In the genomic region with DNA sequence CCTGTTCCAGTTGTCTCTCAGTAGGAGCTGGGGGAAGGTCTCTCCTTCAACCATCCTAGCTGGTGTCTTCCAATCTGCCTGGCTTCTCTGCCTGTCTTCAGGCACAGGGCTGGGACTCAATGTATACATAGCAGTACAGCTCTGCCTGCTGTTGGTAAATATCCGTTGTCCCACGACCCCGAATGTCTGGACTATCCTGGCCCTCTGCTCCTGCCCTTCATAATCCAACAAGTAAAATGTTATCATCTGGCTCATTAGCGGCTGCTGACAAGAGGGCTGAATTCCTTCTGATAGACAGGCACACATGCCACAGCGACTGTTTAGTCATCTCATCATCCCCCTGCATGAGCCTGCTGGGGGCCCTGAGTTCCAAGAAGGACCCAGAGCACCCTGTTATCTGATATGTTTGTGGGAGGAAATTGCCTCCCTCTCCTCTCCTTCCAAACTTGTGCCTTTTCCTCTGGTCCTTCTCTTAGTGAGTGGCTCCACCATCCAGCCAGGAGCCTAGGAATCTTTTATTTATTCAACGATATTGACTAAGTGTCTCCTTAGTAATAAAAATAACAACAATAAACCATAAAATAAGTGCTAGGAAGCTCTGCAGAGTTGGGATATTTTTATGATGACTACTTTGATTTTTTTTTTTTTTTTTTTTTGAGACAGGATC, we compare ENCODE assay signal across 11 cellular contexts. TPM values are rescaled to one million over a fixed set of nuclear protein-coding genes. Genes with fewer than 3 reads are reported as not detected.
DNase-seq lines count a peak whose midpoint lies in the region; ATAC-seq, FAIRE-seq and TF ChIP-seq lines count a peak whose summit lies in the region.
"Had no signal": no experiment of that assay in that cellular context is flagged by ENCODE, and none has a peak within 500 bp of the region (broad histone marks: within the 10 kb centered on the region; RNA-seq: fewer than 3 reads in every experiment).

No MANE protein-coding gene starts in this region.

- no peaks in the 10 kb centered on the region for H3K9me3 Mint-ChIP-seq in activated CD8-positive, alpha-beta memory T cell treated with anti-CD3 and anti-CD28 coated beads, Interleukin-2, amount 10 ng/mL, durations not matched to agents 7 days and 5 days (ENCODE audit: low read depth)

- peak overlapping the region; percentile 66 for H3K4me2 ChIP-seq in skeletal muscle satellite cell (ENCODE audit: low read length)

- H3K4me3 Mint-ChIP-seq in activated CD8-positive, alpha-beta memory T cell treated with anti-CD3 and anti-CD28 coated beads, Interleukin-2, amount 10 ng/mL, durations not matched to agents 7 days and 5 days: no peak overlapping the region

- H3K27me3 ChIP-seq in SJCRH30 (no peaks in the 10 kb centered on the region), skeletal muscle satellite cell (ENCODE audit: control insufficient read depth, insufficient read depth, low read length) (peaks cover 18% of the 10 kb centered on the region)
- H3K27me3 ChIP-seq: right lobe of liver had no signal

- H3K4me1 ChIP-seq in SJCRH30 (peaks cover 45% of the 10 kb centered on the region), skeletal muscle satellite cell (ENCODE audit: control insufficient read depth, insufficient read depth, low read length) (peaks cover 42% of the 10 kb centered on the region)
- H3K4me1 ChIP-seq: right lobe of liver had no signal

- no peak overlapping the region for H3K4me3 ChIP-seq in SJCRH30
- H3K4me3 ChIP-seq in skeletal muscle satellite cell (ENCODE audit: low read length): peak overlapping the region; percentile 16
- H3K4me3 ChIP-seq: right lobe of liver, thoracic aorta had no signal

- H3K27me3 Mint-ChIP-seq in activated CD8-positive, alpha-beta memory T cell treated with anti-CD3 and anti-CD28 coated beads, Interleukin-2, amount 10 ng/mL, durations not matched to agents 7 days and 5 days: no peaks in the 10 kb centered on the region

- H3K27ac Mint-ChIP-seq in activated CD8-positive, alpha-beta memory T cell treated with anti-CD3 and anti-CD28 coated beads, Interleukin-2, amount 10 ng/mL, durations not matched to agents 7 days and 5 days: peak overlapping the region; percentile 4

- in situ Hi-C loops in GM13977 (cut with MboI; ENCODE audit: low pct_unique_long_range_greater_than_20kb, low sequenced_read_pairs, unreplicated experiment): no loop called here

- ATAC-seq in activated CD8-positive, alpha-beta memory T cell treated with anti-CD3 and anti-CD28 coated beads, Interleukin-2, amount 10 ng/mL, durations not matched to agents 7 days and 5 days: no peak
- no peak for ATAC-seq in GM19023 (IDR thresholded peaks at IDR 0.05; ENCODE audit: unreplicated experiment)
- ATAC-seq: right lobe of liver had no signal

- peak overlapping the region; percentile 89 for H3K27ac ChIP-seq in SJCRH30
- H3K27ac ChIP-seq: right lobe of liver, thoracic aorta had no signal

- H3K4me1 Mint-ChIP-seq in activated CD8-positive, alpha-beta memory T cell treated with anti-CD3 and anti-CD28 coated beads, Interleukin-2, amount 10 ng/mL, durations not matched to agents 7 days and 5 days: peaks cover 53% of the 10 kb centered on the region

- DNase-seq in activated CD8-positive, alpha-beta memory T cell treated with anti-CD3 and anti-CD28 coated beads, Interleukin-2, amount 10 ng/mL, durations not matched to agents 7 days and 5 days: no peak
- no peak for DNase-seq in activated CD8-positive, alpha-beta memory T cell treated with anti-CD3 and anti-CD28 coated beads, Interleukin-2, amount 50 U/mL, for 4 hours
- DNase-seq in SJCRH30 (peak; percentile 96 to 99), dedifferentiated amniotic fluid mesenchymal stem cell (ENCODE audit: extremely low spot score) (peak; percentile 22), GM13977 (ENCODE audit: low spot score) (no peak), urothelium cell line (ENCODE audit: low spot score) (no peak)
- DNase-seq: NCI-H187, right lobe of liver had no signal

- CTCF ChIA-PET in activated CD8-positive, alpha-beta memory T cell treated with anti-CD3 and anti-CD28 coated beads, Interleukin-2, amount 10 ng/mL, durations not matched to agents 7 days and 5 days (lab: Charles Lee): interaction anchor here (0.8 to 2.1 kb wide), 6 partner anchors 15 to 29 kb away, joined by 3 to 8 read pairs (median 4); partner anchors contain the start of gene TGFBR1

- H3K36me3 ChIP-seq in SJCRH30 (no peaks in the 10 kb centered on the region), skeletal muscle satellite cell (ENCODE audit: insufficient read depth, low read length) (no peaks in the 10 kb centered on the region)
- H3K36me3 ChIP-seq: right lobe of liver, thoracic aorta had no signal

- FAIRE-seq in urothelium cell line (lab: Jason Lieb, UNC): no peak

- H3K9me3 ChIP-seq in SJCRH30 (replicated peaks): no peaks in the 10 kb centered on the region
- H3K9me3 ChIP-seq in skeletal muscle satellite cell (replicated peaks; ENCODE audit: low read length): no peaks in the 10 kb centered on the region
- H3K9me3 ChIP-seq: right lobe of liver, thoracic aorta had no signal

- peaks cover 4% of the 10 kb centered on the region for H3K36me3 Mint-ChIP-seq in activated CD8-positive, alpha-beta memory T cell treated with anti-CD3 and anti-CD28 coated beads, Interleukin-2, amount 10 ng/mL, durations not matched to agents 7 days and 5 days

- TF ChIP-seq CTCF in GM13977 (IDR thresholded peaks at IDR 0.05; ENCODE audit: extremely low read depth, insufficient read depth, missing control alignments): no peak

- H3K9ac ChIP-seq in skeletal muscle satellite cell (ENCODE audit: low read depth, low read length): peak overlapping the region; percentile 74

RNA-seq across cellular contexts. Expression of gene TGFBR1, which starts 29.5 kb away (rescaled TPM):
- 10 to 100 TPM; 72.5 to 78.0 TPM for total RNA-seq in activated CD8-positive, alpha-beta memory T cell treated with anti-CD3 and anti-CD28 coated beads, Interleukin-2, amount 10 ng/mL, durations not matched to agents 7 days and 5 days
- 85.0 and 97.4 TPM in 2 replicates for total RNA-seq in SJCRH30 (2014; rRNA removed; shearing (Covaris generic))
- total RNA-seq in skeletal muscle satellite cell (2012; rRNA removed): 16.0 and 16.4 TPM in 2 replicates

Comparison
In these comparisons a context has a peak if more than half of its experiments do, and no peak if none do; other contexts are left out.
1. DNase-seq: peak in SJCRH30 (2 of 2) and dedifferentiated amniotic fluid mesenchymal stem cell (single experiment); none in activated CD8-positive, alpha-beta memory T cell treated with anti-CD3 and anti-CD28 coated beads, Interleukin-2, amount 10 ng/mL, durations not matched to agents 7 days and 5 days (single experiment), activated CD8-positive, alpha-beta memory T cell treated with anti-CD3 and anti-CD28 coated beads, Interleukin-2, amount 50 U/mL, for 4 hours (single experiment), GM13977 (single experiment) and urothelium cell line (single experiment).